ENCODE assay signal across 33 cellular contexts in the genomic region with DNA sequence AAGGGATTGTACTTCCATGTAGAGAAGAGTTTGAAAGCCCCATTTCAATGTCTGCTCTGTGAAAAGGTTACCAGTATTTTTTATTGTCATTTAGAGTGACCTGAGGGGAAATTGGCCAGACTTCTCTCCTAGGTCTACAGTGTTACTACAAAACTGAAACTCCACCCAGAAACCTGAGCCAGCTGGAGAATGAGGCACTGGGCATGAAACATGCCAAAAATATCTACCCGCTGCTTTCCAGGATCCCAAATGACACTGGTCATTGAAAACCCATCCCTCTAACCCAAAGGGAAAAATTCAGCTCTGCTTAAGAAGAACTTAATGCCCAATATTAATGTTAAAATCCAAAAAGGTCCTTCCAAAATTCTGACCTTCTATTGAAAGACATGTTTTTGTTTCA.
"Had no signal": no experiment of that assay in that cellular context is flagged by ENCODE, and none has a peak within 500 bp of the region (broad histone marks: within the 10 kb centered on the region; RNA-seq: fewer than 3 reads in every experiment).

No MANE protein-coding gene starts in this region.

- H3K36me3 ChIP-seq: MG63, Peyer's patch, SJCRH30 had no signal

- H3K27me3 ChIP-seq: MG63, Peyer's patch, SJCRH30 had no signal

- H3K27ac ChIP-seq: KMS-11, Peyer's patch, RWPE1, SJCRH30, SK-N-MC had no signal

- H3K4me1 ChIP-seq: Peyer's patch, SJCRH30 had no signal

- H3K9ac ChIP-seq: KMS-11 had no signal

- ATAC-seq: Right ventricle myocardium inferior, SK-N-SH treated with all-trans-retinoic acid at 6 μM for 48 hours had no signal

- H3K4me3 ChIP-seq: MG63, Peyer's patch, SJCRH30, SK-N-MC had no signal

- H3K4me2 ChIP-seq: KMS-11 had no signal

- DNase-seq: Karpas-422, KBM-7, MG63, NCI-H1048, NCI-H1092 treated with DMSO at 0.1 percent for 48 hours, NCI-H1105 treated with DMSO at 0.1 percent for 48 hours, NCI-H1417, NCI-H1436, NCI-H146, NCI-H1694, NCI-H187, NCI-H1930, NCI-H2029 treated with DMSO at 0.1 percent for 48 hours, NCI-H2081 treated with DMSO at 0.1 percent for 48 hours, NCI-H2107, NCI-H2171, NCI-H226, NCI-H446 treated with DMSO at 0.1 percent for 48 hours, NCI-H510A, NCI-H524, NCI-H526, NCI-H69, NCI-H748 treated with DMSO at 0.1 percent for 48 hours, NCI-H82, Peyer's patch, SHP77, SIG-M5, SJCRH30 had no signal
